ENCODE assay signal across 11 cellular contexts in genomic region chr11:88327462-88328143, GRCh38. TPM values are rescaled to one million over a fixed set of nuclear protein-coding genes. Genes with fewer than 3 reads are reported as not detected.
DNase-seq lines count a peak whose midpoint lies in the region; ATAC-seq lines count a peak whose summit lies in the region.
"Had no signal": no experiment of that assay in that cellular context is flagged by ENCODE, and none has a peak within 500 bp of the region (broad histone marks: within the 10 kb centered on the region; RNA-seq: fewer than 3 reads in every experiment).

No MANE protein-coding gene starts in this region.

- no peaks in the 10 kb centered on the region for H4K20me1 ChIP-seq in Karpas-422 (ENCODE audit: insufficient read depth, low read depth, low read length)

- H3K4me1 Mint-ChIP-seq in activated T-cell treated with anti-CD3 and anti-CD28 coated beads, Interleukin-2, amount 50 U/mL, for 24 hours (ENCODE audit: low read depth), result peaks cover 91% of the 10 kb centered on the region
- peaks cover 12 to 49% of the 10 kb centered on the region in 2 donors for H3K4me1 Mint-ChIP-seq in stimulated activated naive B cell treated with anti-CD40 and anti-IgM and Interleukin-4, amounts not matched to agents 10 μg/mL and 1 μg/mL and 100 μg/mL, for 72 hours

- H3K9me2 ChIP-seq in Karpas-422 (replicated peaks; ENCODE audit: insufficient read depth, low read length), result no peaks in the 10 kb centered on the region

- H3K4me1 ChIP-seq in Karpas-422 (ENCODE audit: low read length), result peaks cover 56% of the 10 kb centered on the region

- H3K36me3 ChIP-seq in Karpas-422 (ENCODE audit: insufficient read depth, low read length), result peaks cover 96% of the 10 kb centered on the region

- H3K36me3 Mint-ChIP-seq in activated T-cell treated with anti-CD3 and anti-CD28 coated beads, Interleukin-2, amount 50 U/mL, for 24 hours (ENCODE audit: low read depth), result peaks cover 98% of the 10 kb centered on the region
- peaks cover 45 to 54% of the 10 kb centered on the region in 2 donors for H3K36me3 Mint-ChIP-seq in stimulated activated naive B cell treated with anti-CD40 and anti-IgM and Interleukin-4, amounts not matched to agents 10 μg/mL and 1 μg/mL and 100 μg/mL, for 72 hours

- H3K9me3 Mint-ChIP-seq in activated T-cell treated with anti-CD3 and anti-CD28 coated beads, Interleukin-2, amount 50 U/mL, for 24 hours, result no peaks in the 10 kb centered on the region
- peaks cover 0 to 2% of the 10 kb centered on the region in 2 donors for H3K9me3 Mint-ChIP-seq in stimulated activated naive B cell treated with anti-CD40 and anti-IgM and Interleukin-4, amounts not matched to agents 10 μg/mL and 1 μg/mL and 100 μg/mL, for 72 hours

- H3K9ac ChIP-seq in Karpas-422 (ENCODE audit: low read length), result no peak overlapping the region

- H3K27ac ChIP-seq in Karpas-422 (ENCODE audit: low read length), result peak overlapping the region; percentile 20

- no peak overlapping the region for H3K4me3 Mint-ChIP-seq in activated T-cell treated with anti-CD3 and anti-CD28 coated beads, Interleukin-2, amount 50 U/mL, for 24 hours
- H3K4me3 Mint-ChIP-seq in stimulated activated naive B cell treated with anti-CD40 and anti-IgM and Interleukin-4, amounts not matched to agents 10 μg/mL and 1 μg/mL and 100 μg/mL, for 72 hours, result no peak overlapping the region
- H3K4me3 Mint-ChIP-seq: nephron had no signal

- no peak overlapping the region for H3K4me3 ChIP-seq in Karpas-422 (ENCODE audit: low read length)
- H3K4me3 ChIP-seq: skin epidermis had no signal

- intact Hi-C loops in left colon (cut with DNase I, micrococcal nuclease), result no loop called here

- ATAC-seq in HG02588 (IDR thresholded peaks at IDR 0.05; ENCODE audit: unreplicated experiment) (peak; percentile 25), left colon (no peak)
- ATAC-seq in stimulated activated naive B cell treated with anti-CD40 and anti-IgM and Interleukin-4, amounts not matched to agents 10 μg/mL and 1 μg/mL and 100 μg/mL, for 72 hours (replicated peaks), result peak; percentile 59 to 61

- H3K4me2 ChIP-seq in Karpas-422 (ENCODE audit: low read depth, low read length, poor library complexity, severe bottlenecking), result peak overlapping the region; percentile 0

- H3K9me3 ChIP-seq in Karpas-422 (ENCODE audit: low read length), result no peaks in the 10 kb centered on the region

- peak overlapping the region; percentile 69 for H3K27ac Mint-ChIP-seq in activated T-cell treated with anti-CD3 and anti-CD28 coated beads, Interleukin-2, amount 50 U/mL, for 24 hours
- peak overlapping the region; percentile 48 for H3K27ac Mint-ChIP-seq in stimulated activated naive B cell treated with anti-CD40 and anti-IgM and Interleukin-4, amounts not matched to agents 10 μg/mL and 1 μg/mL and 100 μg/mL, for 72 hours

- no peak for DNase-seq in activated T-cell treated with anti-CD3 and anti-CD28 coated beads, Interleukin-2, amount 50 U/mL, for 24 hours
- DNase-seq in activated T-cell treated with anti-CD3 and anti-CD28 coated beads for 4 hours, result no peak
- peak; percentile 50 for DNase-seq in Karpas-422
- DNase-seq in stimulated activated naive B cell treated with anti-CD40 and anti-IgM and Interleukin-4, amounts not matched to agents 10 μg/mL and 1 μg/mL and 100 μg/mL, for 72 hours, result no peak
- no peak for DNase-seq in left colon
- no peak for DNase-seq in NK-92 (lab: John Stamatoyannopoulos, UW; ENCODE audit: unreplicated experiment)
- DNase-seq in amniotic stem cell (lab: John Stamatoyannopoulos, UW), result no peak
- DNase-seq: kidney had no signal

- H3K79me2 ChIP-seq in Karpas-422 (ENCODE audit: low read length), result peaks cover 98% of the 10 kb centered on the region

- H2AFZ ChIP-seq in Karpas-422 (ENCODE audit: low read length), result no peak overlapping the region

- H3K27me3 ChIP-seq in Karpas-422 (ENCODE audit: low read length), result no peaks in the 10 kb centered on the region

- H3K27me3 Mint-ChIP-seq in activated T-cell treated with anti-CD3 and anti-CD28 coated beads, Interleukin-2, amount 50 U/mL, for 24 hours, result no peaks in the 10 kb centered on the region
- no peaks in the 10 kb centered on the region for H3K27me3 Mint-ChIP-seq in stimulated activated naive B cell treated with anti-CD40 and anti-IgM and Interleukin-4, amounts not matched to agents 10 μg/mL and 1 μg/mL and 100 μg/mL, for 72 hours

RNA-seq across cellular contexts. Expression of gene CTSC, which starts 9.9 kb away (rescaled TPM):
- 259 and 453 TPM in 2 replicates for total RNA-seq in Karpas-422 (2014; rRNA removed; shearing (Covaris generic); ENCODE audit: low replicate concordance)
- 100 to 1,000 TPM in 1 of 2 donors, 10 to 100 TPM in 1; 65.4 to 133 TPM for total RNA-seq in left colon
